Comparison of ENCODE assay signal across 5 cellular contexts in the genomic region with DNA sequence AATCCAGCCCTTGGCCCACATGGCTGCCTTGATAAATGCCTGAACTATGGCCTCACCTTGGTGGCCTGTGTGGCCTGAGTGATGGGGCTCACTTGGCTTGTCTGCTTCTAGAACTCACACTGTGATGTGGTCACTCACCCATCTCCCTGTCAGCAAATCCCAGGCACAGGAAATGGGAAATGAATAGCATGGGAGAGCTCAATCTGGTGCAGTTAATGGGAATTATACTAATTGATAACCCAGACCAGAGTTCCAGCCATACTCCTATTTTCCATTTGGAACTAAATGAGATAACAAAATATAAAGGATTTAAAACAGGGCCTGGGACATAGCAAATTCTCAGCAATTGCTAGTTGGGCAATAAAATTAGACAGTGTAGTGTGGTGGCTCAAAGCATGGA.
"Had no signal": no experiment of that assay in that cellular context is flagged by ENCODE, and none has a peak within 500 bp of the region (broad histone marks: within the 10 kb centered on the region; RNA-seq: fewer than 3 reads in every experiment).

No MANE protein-coding gene starts in this region.

- H2AFZ ChIP-seq: GM23338 had no signal

- H3K4me3 ChIP-seq: GM23338, K562 had no signal

- DNase-seq: H9, HCEC 1CT, IMR-90 had no signal

- H3K4me2 ChIP-seq: GM23338 had no signal

- ATAC-seq: GM23338, K562 had no signal
